1 cellular context compared by ENCODE assay signal in genomic region chr10:86399514-86399878, GRCh38.
TF ChIP-seq lines count a peak whose summit lies in the region.

No MANE protein-coding gene starts in this region.

TF ChIP-seq in liver, 16 proteins besides CTCF, POLR2A, EP300 and RAD21 (continued from another document):
- no peak for TF ChIP-seq ZBTB33 (IDR thresholded peaks at IDR 0.05)
- TF ChIP-seq FOXA1 (IDR thresholded peaks at IDR 0.05) = no peak
